Comparison of ENCODE assay signal across 19 cellular contexts in genomic region chr20:51183443-51183842, GRCh38.
"Had no signal": no experiment of that assay in that cellular context is flagged by ENCODE, and none has a peak within 500 bp of the region (broad histone marks: within the 10 kb centered on the region; RNA-seq: fewer than 3 reads in every experiment).

No MANE protein-coding gene starts in this region.

- H3K36me3 Mint-ChIP-seq: activated CD4-positive, alpha-beta memory T cell treated with anti-CD3 and anti-CD28 coated beads for 36 hours; activated naive CD4-positive, alpha-beta T cell treated with anti-CD3 and anti-CD28 coated beads, Interleukin-2, amount 10 ng/mL, durations not matched to agents 7 days and 5 days; memory B cell; stimulated activated effector memory CD8-positive, alpha-beta T cell treated with anti-CD3 and anti-CD28 coated beads, Interleukin-12 subunit alpha, Interleukin-12 subunit beta, amount 100 ng/mL, for 72 hours had no signal

- H3K9me3 Mint-ChIP-seq: activated CD4-positive, alpha-beta memory T cell treated with anti-CD3 and anti-CD28 coated beads for 36 hours; activated naive CD4-positive, alpha-beta T cell treated with anti-CD3 and anti-CD28 coated beads, Interleukin-2, amount 10 ng/mL, durations not matched to agents 7 days and 5 days; endodermal cell; memory B cell; nephron; stimulated activated effector memory CD8-positive, alpha-beta T cell treated with anti-CD3 and anti-CD28 coated beads, Interleukin-12 subunit alpha, Interleukin-12 subunit beta, amount 100 ng/mL, for 72 hours; stimulated activated naive CD8-positive, alpha-beta T cell treated with anti-CD3 and anti-CD28 coated beads, Interleukin-15, amount 100 ng/mL, for 72 hours had no signal

- H3K27ac ChIP-seq: cardiac muscle cell, epithelial cell of prostate, heart left ventricle, pancreas, tibial artery, uterus had no signal

- DNase-seq: activated CD4-positive, alpha-beta memory T cell treated with anti-CD3 and anti-CD28 coated beads for 36 hours; activated CD4-positive, alpha-beta T cell treated with anti-CD3 and anti-CD28 coated beads for 48 hours; activated naive CD4-positive, alpha-beta T cell treated with anti-CD3 and anti-CD28 coated beads, Interleukin-2, amount 10 ng/mL, durations not matched to agents 7 days and 5 days; activated T-cell treated with anti-CD3 and anti-CD28 coated beads, Interleukin-2, amount 50 U/mL, for 48 hours; cortex of kidney; heart left ventricle; left cardiac atrium; pancreas; right cardiac atrium; stimulated activated CD4-positive, alpha-beta T cell treated with anti-CD3 and anti-CD28 coated beads, Interleukin-12 subunit alpha, Interleukin-12 subunit beta, amount 100 ng/mL, for 4 hours; stimulated activated naive CD8-positive, alpha-beta T cell treated with anti-CD3 and anti-CD28 coated beads, Interleukin-15, amount 100 ng/mL, for 72 hours; tibial artery; uterus had no signal

- H3K36me3 ChIP-seq: cardiac muscle cell, heart left ventricle, pancreas, tibial artery, uterus had no signal

- H3K27me3 ChIP-seq: cardiac muscle cell, pancreas, uterus had no signal

- H3K4me3 ChIP-seq: cardiac muscle cell, heart left ventricle, pancreas, tibial artery, uterus had no signal

- H3K4me1 Mint-ChIP-seq: activated naive CD4-positive, alpha-beta T cell treated with anti-CD3 and anti-CD28 coated beads, Interleukin-2, amount 10 ng/mL, durations not matched to agents 7 days and 5 days; memory B cell; stimulated activated effector memory CD8-positive, alpha-beta T cell treated with anti-CD3 and anti-CD28 coated beads, Interleukin-12 subunit alpha, Interleukin-12 subunit beta, amount 100 ng/mL, for 72 hours; stimulated activated naive CD8-positive, alpha-beta T cell treated with anti-CD3 and anti-CD28 coated beads, Interleukin-15, amount 100 ng/mL, for 72 hours had no signal

- H3K4me3 Mint-ChIP-seq: activated CD4-positive, alpha-beta memory T cell treated with anti-CD3 and anti-CD28 coated beads for 36 hours; activated naive CD4-positive, alpha-beta T cell treated with anti-CD3 and anti-CD28 coated beads, Interleukin-2, amount 10 ng/mL, durations not matched to agents 7 days and 5 days; endodermal cell; memory B cell; nephron; stimulated activated effector memory CD8-positive, alpha-beta T cell treated with anti-CD3 and anti-CD28 coated beads, Interleukin-12 subunit alpha, Interleukin-12 subunit beta, amount 100 ng/mL, for 72 hours; stimulated activated naive CD8-positive, alpha-beta T cell treated with anti-CD3 and anti-CD28 coated beads, Interleukin-15, amount 100 ng/mL, for 72 hours had no signal

- H3K9me3 ChIP-seq: heart left ventricle, pancreas, tibial artery, uterus had no signal

- ATAC-seq: heart left ventricle; left cardiac atrium; right cardiac atrium; stimulated activated effector memory CD8-positive, alpha-beta T cell treated with anti-CD3 and anti-CD28 coated beads, Interleukin-12 subunit alpha, Interleukin-12 subunit beta, amount 100 ng/mL, for 72 hours; stimulated activated naive CD8-positive, alpha-beta T cell treated with anti-CD3 and anti-CD28 coated beads, Interleukin-15, amount 100 ng/mL, for 72 hours had no signal

- H3K4me1 ChIP-seq: heart left ventricle, pancreas, tibial artery, uterus had no signal

- H3K27ac Mint-ChIP-seq: activated CD4-positive, alpha-beta memory T cell treated with anti-CD3 and anti-CD28 coated beads for 36 hours; activated naive CD4-positive, alpha-beta T cell treated with anti-CD3 and anti-CD28 coated beads, Interleukin-2, amount 10 ng/mL, durations not matched to agents 7 days and 5 days; endodermal cell; memory B cell; nephron; stimulated activated effector memory CD8-positive, alpha-beta T cell treated with anti-CD3 and anti-CD28 coated beads, Interleukin-12 subunit alpha, Interleukin-12 subunit beta, amount 100 ng/mL, for 72 hours had no signal
